ENCODE assay signal across 16 cellular contexts in genomic region chr2:31372097-31372496, GRCh38. TPM values are rescaled to one million over a fixed set of nuclear protein-coding genes. Genes with fewer than 3 reads are reported as not detected.
DNase-seq lines count a peak whose midpoint lies in the region; ATAC-seq and TF ChIP-seq lines count a peak whose summit lies in the region.
"Had no signal": no experiment of that assay in that cellular context is flagged by ENCODE, and none has a peak within 500 bp of the region (broad histone marks: within the 10 kb centered on the region; RNA-seq: fewer than 3 reads in every experiment).

No MANE protein-coding gene starts in this region.

- H3K4me1 Mint-ChIP-seq in activated CD4-positive, alpha-beta T cell treated with anti-CD3 and anti-CD28 coated beads, Interleukin-2, amount 10 ng/mL, durations not matched to agents 24 days and 14 days = no peaks in the 10 kb centered on the region
- peaks cover 8% of the 10 kb centered on the region for H3K4me1 Mint-ChIP-seq in endodermal cell
- H3K4me1 Mint-ChIP-seq in osteocyte (ENCODE audit: unreplicated experiment) = no peaks in the 10 kb centered on the region
- H3K4me1 Mint-ChIP-seq: CD14-positive monocyte; CD4-positive, alpha-beta memory T cell; GM23338 had no signal

- H3K9me3 ChIP-seq in endodermal cell (ENCODE audit: control insufficient read depth, low read length) = no peaks in the 10 kb centered on the region
- H3K9me3 ChIP-seq: BLaER1 had no signal

- no peak overlapping the region for H3K9ac ChIP-seq in endodermal cell (ENCODE audit: extremely low read depth, low read length, poor library complexity, severe bottlenecking)
- H3K9ac ChIP-seq: BLaER1 had no signal

- H3K4me1 ChIP-seq in endodermal cell (ENCODE audit: control insufficient read depth, insufficient read depth, low read length) = peaks cover 4% of the 10 kb centered on the region
- H3K4me1 ChIP-seq: BLaER1 had no signal

- DNase-seq in activated CD4-positive, alpha-beta T cell treated with anti-CD3 and anti-CD28 coated beads, Interleukin-2, amount 10 ng/mL, durations not matched to agents 24 days and 14 days = peak; percentile 39
- DNase-seq in activated CD4-positive, alpha-beta T cell treated with anti-CD3 and anti-CD28 coated beads for 48 hours = no peak
- DNase-seq in endodermal cell = peak; percentile 51
- DNase-seq in osteocyte (ENCODE audit: extremely low spot score, unreplicated experiment) = peak; percentile 73
- DNase-seq in DMS153 treated with DMSO at 0.1 percent for 48 hours (lab: John Stamatoyannopoulos, UW; ENCODE audit: unreplicated experiment) = no peak
- DNase-seq in NCI-H82 (lab: John Stamatoyannopoulos, UW) = no peak
- DNase-seq: 8988T; CD4-positive, alpha-beta memory T cell; DMS153; DMS79 treated with DMSO at 0.1 percent for 48 hours; GF-D8; HCEC 1CT had no signal

- peaks cover 3% of the 10 kb centered on the region for H3K27me3 Mint-ChIP-seq in activated CD4-positive, alpha-beta T cell treated with anti-CD3 and anti-CD28 coated beads, Interleukin-2, amount 10 ng/mL, durations not matched to agents 24 days and 14 days
- H3K27me3 Mint-ChIP-seq in endodermal cell (ENCODE audit: insufficient read depth) = no peaks in the 10 kb centered on the region
- no peaks in the 10 kb centered on the region for H3K27me3 Mint-ChIP-seq in osteocyte (ENCODE audit: unreplicated experiment)

- H3K4me3 ChIP-seq in endodermal cell (ENCODE audit: low read length) = no peak overlapping the region
- H3K4me3 ChIP-seq: BLaER1, GM23338 had no signal

- intact Hi-C loops in activated CD4-positive, alpha-beta T cell treated with anti-CD3 and anti-CD28 coated beads, Interleukin-2, amount 10 ng/mL, durations not matched to agents 24 days and 14 days (cut with micrococcal nuclease) = no loop called here

- TF ChIP-seq CTCF in endodermal cell (conservative IDR thresholded peaks at IDR 0.05) (no peak), osteocyte (IDR thresholded peaks at IDR 0.05) (no peak)

- no peak overlapping the region for H3K27ac ChIP-seq in endodermal cell (ENCODE audit: low read depth, low read length)
- H3K27ac ChIP-seq: BLaER1 had no signal

- H3K36me3 ChIP-seq in endodermal cell (ENCODE audit: control insufficient read depth, insufficient read depth, low read length) = no peaks in the 10 kb centered on the region
- H3K36me3 ChIP-seq: BLaER1 had no signal

- no peaks in the 10 kb centered on the region for H3K27me3 ChIP-seq in endodermal cell (ENCODE audit: control insufficient read depth, insufficient read depth, low read length, poor library complexity, severe bottlenecking)
- H3K27me3 ChIP-seq: BLaER1 had no signal

- H3K4me3 Mint-ChIP-seq in activated CD4-positive, alpha-beta T cell treated with anti-CD3 and anti-CD28 coated beads, Interleukin-2, amount 10 ng/mL, durations not matched to agents 24 days and 14 days = no peak overlapping the region
- H3K4me3 Mint-ChIP-seq in endodermal cell (no peak overlapping the region), osteocyte (ENCODE audit: unreplicated experiment) (no peak overlapping the region)
- H3K4me3 Mint-ChIP-seq: CD14-positive monocyte; CD4-positive, alpha-beta memory T cell; GM23338 had no signal

- H3K27ac Mint-ChIP-seq in activated CD4-positive, alpha-beta T cell treated with anti-CD3 and anti-CD28 coated beads, Interleukin-2, amount 10 ng/mL, durations not matched to agents 24 days and 14 days = no peak overlapping the region
- H3K27ac Mint-ChIP-seq in endodermal cell (peak overlapping the region; percentile 28), osteocyte (ENCODE audit: unreplicated experiment) (no peak overlapping the region)
- H3K27ac Mint-ChIP-seq: CD14-positive monocyte; CD4-positive, alpha-beta memory T cell; GM23338 had no signal

- H3K36me3 Mint-ChIP-seq in activated CD4-positive, alpha-beta T cell treated with anti-CD3 and anti-CD28 coated beads, Interleukin-2, amount 10 ng/mL, durations not matched to agents 24 days and 14 days (ENCODE audit: low read depth) = no peaks in the 10 kb centered on the region
- H3K36me3 Mint-ChIP-seq in endodermal cell (ENCODE audit: low read depth) = peaks cover 7% of the 10 kb centered on the region
- H3K36me3 Mint-ChIP-seq in osteocyte (ENCODE audit: unreplicated experiment) = no peaks in the 10 kb centered on the region
- H3K36me3 Mint-ChIP-seq: CD14-positive monocyte; CD4-positive, alpha-beta memory T cell had no signal

- no peak for ATAC-seq in esophagus mucosa
- ATAC-seq: GM23338 had no signal

- WGBS in endodermal cell (ENCODE audit: insufficient coverage in 1 of 2, insufficient read length in 1 of 2), 2 experiments = 96% methylated on average over 5 to 10 of the region's 10 CpGs

- H3K9me3 Mint-ChIP-seq in activated CD4-positive, alpha-beta T cell treated with anti-CD3 and anti-CD28 coated beads, Interleukin-2, amount 10 ng/mL, durations not matched to agents 24 days and 14 days = no peaks in the 10 kb centered on the region
- H3K9me3 Mint-ChIP-seq in endodermal cell (no peaks in the 10 kb centered on the region), osteocyte (ENCODE audit: unreplicated experiment) (no peaks in the 10 kb centered on the region)
- H3K9me3 Mint-ChIP-seq: CD4-positive, alpha-beta memory T cell; GM23338 had no signal

RNA-seq across cellular contexts. Expression of gene XDH, which starts 42.4 kb away (rescaled TPM):
- not detected in 2 replicates for total RNA-seq in activated CD4-positive, alpha-beta T cell treated with anti-CD3 and anti-CD28 coated beads, Interleukin-2, amount 10 ng/mL, durations not matched to agents 24 days and 14 days
- total RNA-seq in endodermal cell (1 to 10 TPM; 1.9 to 4.0 TPM), osteocyte (0.78 and 0.99 TPM in 2 replicates), esophagus mucosa (39.7 TPM)
- polyA plus RNA-seq in endodermal cell (2013, experiment 1 of 2) = 0.61 TPM
- polyA plus RNA-seq in endodermal cell (2013, experiment 2 of 2) = 0.41 TPM
- total RNA-seq: CD4-positive, alpha-beta memory T cell had no signal
- polyA plus RNA-seq: CD14-positive monocyte; CD4-positive, alpha-beta memory T cell had no signal

Comparison
In these comparisons a context has a peak if more than half of its experiments do, and no peak if none do; other contexts are left out.
1. DNase-seq: peak in activated CD4-positive, alpha-beta T cell treated with anti-CD3 and anti-CD28 coated beads, Interleukin-2, amount 10 ng/mL, durations not matched to agents 24 days and 14 days (single experiment), endodermal cell (single experiment) and osteocyte (single experiment); none in activated CD4-positive, alpha-beta T cell treated with anti-CD3 and anti-CD28 coated beads for 48 hours (single experiment), DMS153 treated with DMSO at 0.1 percent for 48 hours (single experiment) and NCI-H82 (single experiment).